In genomic region chr1:55071477-55071876, GRCh38 we compare ENCODE assay signal across 8 cellular contexts. TPM values are rescaled to one million over a fixed set of nuclear protein-coding genes. Genes with fewer than 3 reads are reported as not detected.
DNase-seq lines count a peak whose midpoint lies in the region; ATAC-seq and TF ChIP-seq lines count a peak whose summit lies in the region.

No MANE protein-coding gene starts in this region.

- DNase-seq in DMS114 treated with DMSO at 0.1 percent for 48 hours (lab: John Stamatoyannopoulos, UW; ENCODE audit: unreplicated experiment), result peak; percentile 27
- peak; percentile 53 for DNase-seq in HT-29 (ENCODE audit: low spot score)
- peak; percentile 25 for DNase-seq in RPMI8226
- DNase-seq in fibroblast of mammary gland (ENCODE audit: low read depth), result peak; percentile 51
- DNase-seq in sciatic nerve (ENCODE audit: low spot score), result no peak
- DNase-seq in activated CD8-positive, alpha-beta memory T cell treated with anti-CD3 and anti-CD28 coated beads, Interleukin-2, amount 50 U/mL, for 48 hours, result no peak

- H3K4me3 ChIP-seq in fibroblast of mammary gland (ENCODE audit: control insufficient read depth, low read depth, low read length), result no peak overlapping the region

- TF ChIP-seq CTCF in fibroblast of mammary gland (conservative IDR thresholded peaks at IDR 0.05; ENCODE audit: control insufficient read depth, insufficient read depth, low read depth, low read length), result peak; percentile 52

- intact Hi-C loops in sciatic nerve (cut with DNase I), result no loop called here

- ATAC-seq in sciatic nerve, result peak; percentile 60
- ATAC-seq in HG03432 (IDR thresholded peaks at IDR 0.05; ENCODE audit: unreplicated experiment), result no peak
- no peak for ATAC-seq in HG03521 (IDR thresholded peaks at IDR 0.05; ENCODE audit: unreplicated experiment)

RNA-seq across cellular contexts. Expression of gene PCSK9, which starts 32.1 kb away (rescaled TPM):
- 4.7 and 6.1 TPM in 2 replicates for total RNA-seq in HT-29 (2014; rRNA removed; shearing (Covaris generic))
- total RNA-seq in sciatic nerve, result 8.6 TPM

Comparison
In these comparisons a context has a peak if more than half of its experiments do, and no peak if none do; other contexts are left out.
1. DNase-seq: peak in DMS114 treated with DMSO at 0.1 percent for 48 hours (single experiment), HT-29 (single experiment), RPMI8226 (single experiment) and fibroblast of mammary gland (single experiment); none in sciatic nerve (single experiment) and activated CD8-positive, alpha-beta memory T cell treated with anti-CD3 and anti-CD28 coated beads, Interleukin-2, amount 50 U/mL, for 48 hours (single experiment).